8 cellular contexts compared by ENCODE assay signal in the genomic region with DNA sequence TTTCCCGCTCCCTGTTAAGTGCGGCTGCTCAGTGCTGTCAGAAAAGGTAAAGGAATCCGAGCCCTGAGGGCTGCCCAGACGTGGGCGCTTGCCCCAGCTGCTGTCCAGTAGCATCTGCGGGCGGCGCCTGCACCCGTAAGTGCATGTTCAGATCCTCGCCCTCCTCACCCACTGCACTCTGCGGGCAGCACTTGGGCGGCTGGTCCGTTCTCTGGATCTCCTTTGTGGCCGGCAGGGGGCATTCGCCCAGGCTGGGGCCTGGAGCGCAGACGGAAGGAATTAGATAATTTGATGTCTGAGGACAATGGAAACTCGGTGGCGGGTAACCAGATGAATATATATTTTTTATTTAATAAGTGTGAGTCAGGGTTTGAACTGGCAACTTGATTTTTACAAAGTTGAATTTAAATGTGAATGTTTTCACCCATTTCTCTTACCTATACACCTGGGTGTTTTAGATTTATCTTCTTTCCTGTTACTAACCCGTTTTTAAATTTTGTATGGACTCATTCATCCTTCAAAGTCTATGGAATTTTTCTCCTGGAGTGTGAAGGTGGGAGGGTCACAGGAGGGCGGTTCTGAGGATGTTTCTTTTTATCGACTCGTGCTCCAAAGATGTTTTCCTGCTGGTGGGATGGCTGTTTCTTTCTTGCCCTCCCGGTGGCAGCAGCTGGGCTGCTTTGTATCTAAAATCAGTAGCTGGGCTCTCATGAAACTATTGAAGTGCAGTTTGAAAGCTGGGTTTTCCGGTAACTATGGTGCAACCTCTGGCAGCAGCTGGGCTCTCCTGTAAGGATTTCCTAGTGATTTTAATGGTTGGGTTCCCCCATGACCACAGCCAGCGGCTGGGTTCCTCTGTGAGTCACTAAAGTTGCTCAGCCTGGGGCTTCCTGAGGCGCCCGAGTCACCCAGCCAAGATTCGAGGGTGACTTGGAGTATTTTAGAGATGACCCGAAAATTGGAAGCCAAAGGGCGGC.
DNase-seq lines count a peak whose midpoint lies in the region; FAIRE-seq and TF ChIP-seq lines count a peak whose summit lies in the region.
"Not testable (repeated sequence)": the region's sequence is repeated elsewhere in the genome, so short reads cannot be mapped to it uniquely, and the experiment has no call there.

No MANE protein-coding gene starts in this region.

- not testable (repeated sequence) for TF ChIP-seq POLR2A in uterus (IDR thresholded peaks at IDR 0.05)

- not testable (repeated sequence) for H3K27me3 ChIP-seq in uterus

- not testable (repeated sequence) for H3K4me1 ChIP-seq in kidney (ENCODE audit: control insufficient read depth in 1 of 2, insufficient read depth in 1 of 2, low read depth in 1 of 2, low read length in 2 of 2); uterus

- H3K27me3 Mint-ChIP-seq in activated naive CD4-positive, alpha-beta T cell treated with anti-CD3 and anti-CD28 coated beads, Interleukin-2, amount 50 U/mL, for 24 hours; progenitor cell of endocrine pancreas: not testable (repeated sequence)

- H3K9me3 Mint-ChIP-seq in activated naive CD4-positive, alpha-beta T cell treated with anti-CD3 and anti-CD28 coated beads, Interleukin-2, amount 50 U/mL, for 24 hours; progenitor cell of endocrine pancreas (ENCODE audit: low read depth): not testable (repeated sequence)

- not testable (repeated sequence) for H3K27ac ChIP-seq in kidney (ENCODE audit: low read depth in 2 of 2, low read length in 2 of 2)
- H3K27ac ChIP-seq in uterus: peak overlapping the region in 1 of 2 donors; percentile 15

- peak overlapping the region; percentile 51 for H3K27ac Mint-ChIP-seq in activated naive CD4-positive, alpha-beta T cell treated with anti-CD3 and anti-CD28 coated beads, Interleukin-2, amount 50 U/mL, for 24 hours
- not testable (repeated sequence) for H3K27ac Mint-ChIP-seq in progenitor cell of endocrine pancreas

- not testable (repeated sequence) for H3K9ac ChIP-seq in kidney (ENCODE audit: low read length in 2 of 2)

- not testable (repeated sequence) for FAIRE-seq in kidney (lab: Jason Lieb, UNC)

- TF ChIP-seq CTCF in epithelial cell of proximal tubule (conservative IDR thresholded peaks at IDR 0.05; ENCODE audit: low read depth, low read length) (peak; percentile 40), kidney (IDR thresholded peaks at IDR 0.05; ENCODE audit: borderline replicate concordance, extremely low read depth, insufficient read depth) (peak; percentile 29), progenitor cell of endocrine pancreas (IDR thresholded peaks at IDR 0.05; ENCODE audit: unreplicated experiment) (peak; percentile 62), uterus (IDR thresholded peaks at IDR 0.05) (peak; percentile 29 to 73 (median 56))

- peaks cover 17% of the 10 kb centered on the region for H3K4me1 Mint-ChIP-seq in activated naive CD4-positive, alpha-beta T cell treated with anti-CD3 and anti-CD28 coated beads, Interleukin-2, amount 50 U/mL, for 24 hours
- not testable (repeated sequence) for H3K4me1 Mint-ChIP-seq in progenitor cell of endocrine pancreas (ENCODE audit: low read depth)

- H3K36me3 Mint-ChIP-seq in activated naive CD4-positive, alpha-beta T cell treated with anti-CD3 and anti-CD28 coated beads, Interleukin-2, amount 50 U/mL, for 24 hours; progenitor cell of endocrine pancreas (ENCODE audit: insufficient read depth): not testable (repeated sequence)

- H3K9me3 ChIP-seq in kidney (ENCODE audit: control insufficient read depth in 1 of 2, low read length in 2 of 2); uterus: not testable (repeated sequence)

- DNase-seq in EL (peak; percentile 79), Kasumi-1 (lab: John Stamatoyannopoulos, UW) (peak; percentile 71 to 82), SIG-M5 (lab: John Stamatoyannopoulos, UW) (peak; percentile 34), epithelial cell of proximal tubule (ENCODE audit: low read depth) (peak; percentile 45), uterus (peak; percentile 64 to 65)
- DNase-seq in kidney; progenitor cell of endocrine pancreas (ENCODE audit: low spot score, unreplicated experiment): not testable (repeated sequence)

- intact Hi-C loops in kidney (cut with DNase I); uterus (cut with DNase I; ENCODE audit: low total_unique reads): not testable (repeated sequence)

- not testable (repeated sequence) for H3K4me3 ChIP-seq in epithelial cell of proximal tubule (ENCODE audit: low read depth, low read length); kidney (ENCODE audit: low read length in 2 of 2); uterus

- not testable (repeated sequence) for H3K36me3 ChIP-seq in kidney (ENCODE audit: control insufficient read depth in 1 of 2, insufficient read depth in 2 of 2, low read length in 2 of 2); uterus

- not testable (repeated sequence) for H3K4me3 Mint-ChIP-seq in activated naive CD4-positive, alpha-beta T cell treated with anti-CD3 and anti-CD28 coated beads, Interleukin-2, amount 50 U/mL, for 24 hours; progenitor cell of endocrine pancreas (ENCODE audit: low read depth)
